Comparison of ENCODE assay signal across 1 cellular context in genomic region chr5:39476466-39477215, GRCh38.
TF ChIP-seq lines count a peak whose summit lies in the region.

No MANE protein-coding gene starts in this region.

TF ChIP-seq in HepG2, 621 proteins besides CTCF, POLR2A, EP300 and RAD21 (continued from another document):
- no peak for TF ChIP-seq HMGXB4 (CRISPR knock-in tag; IDR thresholded peaks at IDR 0.05; ENCODE audit: borderline replicate concordance in 1 of 2, low read depth in 1 of 2)
- no peak for TF ChIP-seq ZNF597 (CRISPR knock-in tag; IDR thresholded peaks at IDR 0.05)
